21 cellular contexts compared by ENCODE assay signal in genomic region chr14:52590318-52590717, GRCh38. TPM values are rescaled to one million over a fixed set of nuclear protein-coding genes. Genes with fewer than 3 reads are reported as not detected.
"Had no signal": no experiment of that assay in that cellular context is flagged by ENCODE, and none has a peak within 500 bp of the region (broad histone marks: within the 10 kb centered on the region; RNA-seq: fewer than 3 reads in every experiment).

No MANE protein-coding gene starts in this region.

- ATAC-seq: gastrocnemius medialis; heart right ventricle; left cardiac atrium; left lung; left ventricle myocardium superior; lower lobe of right lung; naive thymus-derived CD4-positive, alpha-beta T cell had no signal

- H3K9me3 ChIP-seq: esophagus muscularis mucosa, gastrocnemius medialis, lower lobe of right lung had no signal

- H3K27me3 ChIP-seq: dorsolateral prefrontal cortex, esophagus muscularis mucosa, gastrocnemius medialis, heart right ventricle, left lung had no signal

- H3K36me3 ChIP-seq: esophagus muscularis mucosa, gastrocnemius medialis, heart right ventricle, left lung, lower lobe of right lung had no signal

- FAIRE-seq: colon, endothelial cell of umbilical vein had no signal

- H3K4me3 ChIP-seq: coronary artery, dorsolateral prefrontal cortex, esophagus muscularis mucosa, gastrocnemius medialis, heart right ventricle, left lung, lower lobe of right lung had no signal

- DNase-seq: dermis blood vessel endothelial cell; dorsolateral prefrontal cortex; effector CD4-positive, alpha-beta T cell; effector memory CD4-positive, alpha-beta T cell; foreskin melanocyte; gastrocnemius medialis; glutamatergic neuron; head of caudate nucleus; heart right ventricle; hippocampal formation; islet precursor cell; left cardiac atrium; left lung; left ventricle myocardium superior; lower lobe of right lung; midbrain; naive thymus-derived CD4-positive, alpha-beta T cell had no signal

- H3K4me1 ChIP-seq: esophagus muscularis mucosa, gastrocnemius medialis, heart right ventricle, left lung, lower lobe of right lung had no signal

- H3K27ac ChIP-seq: coronary artery, dorsolateral prefrontal cortex, esophagus muscularis mucosa, gastrocnemius medialis, heart right ventricle, left lung, lower lobe of right lung had no signal

RNA-seq across cellular contexts. Expression of gene GPR137C, which starts 37.7 kb away (rescaled TPM):
- polyA plus RNA-seq: naive thymus-derived CD4-positive, alpha-beta T cell had no signal
